ENCODE assay signal across 9 cellular contexts in the genomic region with DNA sequence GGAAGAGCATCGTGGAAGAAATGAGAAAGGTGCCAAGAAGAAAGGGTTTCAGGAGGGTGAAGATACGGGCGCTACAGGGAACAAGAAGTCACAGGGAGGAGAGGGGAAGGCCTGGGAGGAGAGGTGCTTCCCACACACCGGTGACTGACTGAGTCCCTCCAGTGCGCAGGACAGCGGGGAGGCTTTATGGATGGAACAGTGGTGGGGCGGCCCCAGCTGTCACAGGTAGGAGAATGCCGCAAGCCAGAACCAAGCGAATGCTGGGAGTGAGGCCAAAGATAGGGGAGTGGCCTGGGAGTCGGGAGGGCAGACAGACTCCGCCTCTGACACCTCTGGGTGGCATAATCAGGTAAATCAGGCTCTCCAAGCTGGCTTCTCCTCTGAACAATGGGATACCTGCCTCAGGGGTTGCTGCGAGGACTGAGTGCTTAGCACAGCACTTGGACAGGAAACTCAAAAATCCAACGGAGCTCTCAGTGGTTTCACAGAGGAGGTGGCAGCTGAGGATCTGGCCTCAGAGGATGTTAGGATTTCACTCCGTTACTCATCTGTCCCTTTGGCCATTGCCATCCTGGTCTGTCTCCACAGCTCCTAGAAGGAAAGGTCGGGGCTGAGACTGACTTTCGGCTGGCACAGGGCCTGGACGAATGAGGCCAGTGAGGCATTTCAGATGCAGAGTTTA. TPM values are rescaled to one million over a fixed set of nuclear protein-coding genes. Genes with fewer than 3 reads are reported as not detected.
A peak's percentile ranks its signal among the peaks of the same experiment; 100 is the strongest.
DNase-seq lines count a peak whose midpoint lies in the region; ATAC-seq, FAIRE-seq and TF ChIP-seq lines count a peak whose summit lies in the region.
"Had no signal": no experiment of that assay in that cellular context is flagged by ENCODE, and none has a peak within 500 bp of the region (broad histone marks: within the 10 kb centered on the region; RNA-seq: fewer than 3 reads in every experiment).

No MANE protein-coding gene starts in this region.

- H3K4me1 Mint-ChIP-seq in activated T-helper 17 cell treated with anti-CD3 and anti-CD28 coated beads, Interleukin-2, amount 50 U/mL, for 72 hours, result peaks cover 13% of the 10 kb centered on the region

- H3F3A ChIP-seq in DOHH2 (ENCODE audit: control insufficient read depth, insufficient read depth) (peaks cover 18% of the 10 kb centered on the region), PC-3 (ENCODE audit: low read length, unreplicated experiment) (no peaks in the 10 kb centered on the region)

- H3K4me2 ChIP-seq in DOHH2 (ENCODE audit: low read length), result peak overlapping the region; percentile 73
- H3K4me2 ChIP-seq in PC-3 (ENCODE audit: low read length), result peak overlapping the region; percentile 100
- H3K4me2 ChIP-seq in osteoblast (ENCODE audit: insufficient read depth, low read length), result peak overlapping the region; percentile 91

- no peaks in the 10 kb centered on the region for H3K27me3 ChIP-seq in DOHH2 (ENCODE audit: control insufficient read depth, low read length)
- H3K27me3 ChIP-seq in PC-3 (ENCODE audit: low read length), result no peaks in the 10 kb centered on the region
- no peaks in the 10 kb centered on the region for H3K27me3 ChIP-seq in osteoblast (ENCODE audit: insufficient read depth, low read length)
- H3K27me3 ChIP-seq in tibial nerve, result no peaks in the 10 kb centered on the region

- H3K9ac ChIP-seq in PC-3 (ENCODE audit: low read length), result peak overlapping the region; percentile 94

- H3K27ac ChIP-seq in DOHH2 (ENCODE audit: low read depth, low read length), result peak overlapping the region; percentile 24; the same call in 1 of the 2 replicates
- peak overlapping the region; percentile 74 for H3K27ac ChIP-seq in PC-3 (ENCODE audit: low read length)
- H3K27ac ChIP-seq in osteoblast (ENCODE audit: low read depth, low read length), result peak overlapping the region; percentile 44
- peak overlapping the region; percentile 87 to 97 (median 92) for H3K27ac ChIP-seq in tibial nerve

- FAIRE-seq in HTR-8/SVneo (lab: Jason Lieb, UNC), result peak; percentile 54
- FAIRE-seq: endometrium had no signal

- no peak for DNase-seq in HTR-8/SVneo (ENCODE audit: insufficient read length, low spot score)
- DNase-seq in PC-3, result peak; percentile 87
- peak; percentile 28 to 63 for DNase-seq in foreskin fibroblast
- DNase-seq in osteoblast (ENCODE audit: insufficient read length, low spot score, missing footprints), result peak; percentile 87
- no peak for DNase-seq in tibial nerve (ENCODE audit: low spot score in 2 of 2)

- no peak for TF ChIP-seq EP300 in tibial nerve (IDR thresholded peaks at IDR 0.05)

- H3K27ac Mint-ChIP-seq in activated T-helper 17 cell treated with anti-CD3 and anti-CD28 coated beads, Interleukin-2, amount 50 U/mL, for 72 hours, result peak overlapping the region; percentile 81

- H3K4me1 ChIP-seq in DOHH2 (ENCODE audit: control insufficient read depth, low read length), result peaks cover 41% of the 10 kb centered on the region
- peaks cover 27% of the 10 kb centered on the region for H3K4me1 ChIP-seq in PC-3 (ENCODE audit: insufficient read depth, low read length)
- peaks cover 32% of the 10 kb centered on the region for H3K4me1 ChIP-seq in osteoblast (ENCODE audit: insufficient read depth, low read length)
- peaks cover 0 to 62% (median 24%) of the 10 kb centered on the region in 4 donors for H3K4me1 ChIP-seq in tibial nerve

- ATAC-seq in PC-3 (peak; percentile 67), GM19455 (IDR thresholded peaks at IDR 0.05; ENCODE audit: unreplicated experiment) (no peak)
- peak; percentile 80 for ATAC-seq in activated T-helper 17 cell treated with anti-CD3 and anti-CD28 coated beads, Interleukin-2, amount 50 U/mL, for 72 hours (replicated peaks)

- no peaks in the 10 kb centered on the region for H3K9me3 Mint-ChIP-seq in activated T-helper 17 cell treated with anti-CD3 and anti-CD28 coated beads, Interleukin-2, amount 50 U/mL, for 72 hours

- no peak for TF ChIP-seq POLR2A in tibial nerve (IDR thresholded peaks at IDR 0.05)

- CTCF ChIA-PET in PC-3 (lab: Charles Lee), result interaction anchor here (1.2 kb wide), 2 partner anchors 24 to 562 kb away, joined by 3 to 7 read pairs; no protein-coding TSS in a partner anchor

- POLR2A ChIA-PET in PC-3 (lab: Charles Lee; ENCODE audit: unreplicated experiment), result interaction anchor here (0.5 to 1.0 kb wide), 3 partner anchors 19 to 54 kb away, joined by 4 to 11 read pairs (median 6); a partner anchor contains a TSS

- H3K27me3 Mint-ChIP-seq in activated T-helper 17 cell treated with anti-CD3 and anti-CD28 coated beads, Interleukin-2, amount 50 U/mL, for 72 hours, result no peaks in the 10 kb centered on the region

- intact Hi-C loops in PC-3 (cut with micrococcal nuclease), result loop anchor here (1.0 kb wide), 1 partner anchor 51 kb away; a partner anchor contains a TSS

- H3K36me3 Mint-ChIP-seq in activated T-helper 17 cell treated with anti-CD3 and anti-CD28 coated beads, Interleukin-2, amount 50 U/mL, for 72 hours (ENCODE audit: low read depth), result peaks cover 36% of the 10 kb centered on the region

- H3K36me3 ChIP-seq in DOHH2 (ENCODE audit: control insufficient read depth, low read length), result peaks cover 28% of the 10 kb centered on the region
- H3K36me3 ChIP-seq in PC-3 (ENCODE audit: low read depth, low read length), result peaks cover 5% of the 10 kb centered on the region
- peaks cover 26% of the 10 kb centered on the region for H3K36me3 ChIP-seq in osteoblast (ENCODE audit: insufficient read depth, low read length)
- H3K36me3 ChIP-seq in tibial nerve, result peaks cover 0 to 27% (median 0%) of the 10 kb centered on the region in 3 donors

- H3K79me2 ChIP-seq in DOHH2 (ENCODE audit: control insufficient read depth, low read length) (peaks cover 41% of the 10 kb centered on the region), PC-3 (ENCODE audit: low read length) (peaks cover 40% of the 10 kb centered on the region), osteoblast (ENCODE audit: insufficient read depth, low read length) (peaks cover 40% of the 10 kb centered on the region)

- WGBS in tibial nerve, 2 donors, result 11% methylated on average over 17 of the region's 17 CpGs

- H3K9me3 ChIP-seq in DOHH2 (ENCODE audit: control insufficient read depth, insufficient read depth, low read length) (no peaks in the 10 kb centered on the region), PC-3 (ENCODE audit: low read length) (no peaks in the 10 kb centered on the region), osteoblast (ENCODE audit: low read depth, low read length) (no peaks in the 10 kb centered on the region), tibial nerve (no peaks in the 10 kb centered on the region)

- BruUV-seq in PC-3 (replicated peaks; lab: Mats Ljungman, UMichigan), result TSS peak; percentile 84

- H2AFZ ChIP-seq in PC-3 (ENCODE audit: low read length) (peak overlapping the region; percentile 60), osteoblast (ENCODE audit: low read length) (peak overlapping the region; percentile 69)

- H3K9me2 ChIP-seq in DOHH2 (replicated peaks; ENCODE audit: control insufficient read depth, low read length), result no peaks in the 10 kb centered on the region
- H3K9me2 ChIP-seq in PC-3 (replicated peaks; ENCODE audit: low read length), result no peaks in the 10 kb centered on the region

- peak overlapping the region; percentile 89 for H3K4me3 ChIP-seq in DOHH2 (ENCODE audit: low read length)
- H3K4me3 ChIP-seq in PC-3 (ENCODE audit: low read length), result peak overlapping the region; percentile 82
- peak overlapping the region; percentile 78 to 95 for H3K4me3 ChIP-seq in foreskin fibroblast (ENCODE audit: low read depth in 1 of 2, low read length in 2 of 2)
- peak overlapping the region; percentile 88 for H3K4me3 ChIP-seq in osteoblast (ENCODE audit: insufficient read depth, low read length)
- H3K4me3 ChIP-seq in tibial nerve, result peak overlapping the region; percentile 76 to 99 (median 90)

- H3K4me3 Mint-ChIP-seq in activated T-helper 17 cell treated with anti-CD3 and anti-CD28 coated beads, Interleukin-2, amount 50 U/mL, for 72 hours, result peak overlapping the region; percentile 75

- TF ChIP-seq CTCF in DOHH2 (IDR thresholded peaks at IDR 0.05; ENCODE audit: low read depth, low read length, poor library complexity, severe bottlenecking), result no peak
- TF ChIP-seq CTCF in PC-3 (conservative IDR thresholded peaks at IDR 0.05; ENCODE audit: low read depth, low read length), result no peak
- TF ChIP-seq CTCF in foreskin fibroblast (IDR thresholded peaks at IDR 0.05; ENCODE audit: low read depth, low read length), result no peak
- TF ChIP-seq CTCF in osteoblast (IDR thresholded peaks at IDR 0.05; ENCODE audit: extremely low read depth, low read depth, low read length), result no peak
- TF ChIP-seq CTCF in tibial nerve (IDR thresholded peaks at IDR 0.05), result no peak

- H4K20me1 ChIP-seq in DOHH2 (ENCODE audit: control insufficient read depth, insufficient read depth, low read depth, low read length), result 0 out of 2 replicates have a peak, but pooled peaks cover 8% of the 10 kb centered on the region
- 0 out of 2 replicates have a peak, but pooled peaks cover 5% of the 10 kb centered on the region for H4K20me1 ChIP-seq in PC-3 (ENCODE audit: low read length)
- peaks cover 17% of the 10 kb centered on the region for H4K20me1 ChIP-seq in osteoblast (ENCODE audit: insufficient read depth, low read length)

RNA-seq across cellular contexts. Expression of a gene that starts 0.8 kb away (rescaled TPM):
- 75.4 and 91.6 TPM in 2 replicates for total RNA-seq in PC-3 (2014; rRNA removed)
- total RNA-seq in activated T-helper 17 cell treated with anti-CD3 and anti-CD28 coated beads, Interleukin-2, amount 50 U/mL, for 72 hours, result 10 to 100 TPM; 51.4 to 82.9 TPM
- total RNA-seq in osteoblast, result 87.6 and 96.4 TPM in 2 replicates
- total RNA-seq in tibial nerve, result 100 to 1,000 TPM; 174 to 345 (median 256) TPM

RNA-seq across cellular contexts. Expression of a gene that starts 35.4 kb away (rescaled TPM):
- 0.15 and 0.98 TPM in 2 replicates for total RNA-seq in PC-3 (2014; rRNA removed)
- under 1 TPM; 0.63 to 0.93 TPM for total RNA-seq in activated T-helper 17 cell treated with anti-CD3 and anti-CD28 coated beads, Interleukin-2, amount 50 U/mL, for 72 hours
- 1.1 and 1.5 TPM in 2 replicates for total RNA-seq in osteoblast
- 1 to 10 TPM; 3.7 to 5.4 (median 5.2) TPM for total RNA-seq in tibial nerve

RNA-seq across cellular contexts. Expression of a gene that starts 47.1 kb away (rescaled TPM):
- total RNA-seq in PC-3 (2014; rRNA removed), result 110 and 114 TPM in 2 replicates
- total RNA-seq in activated T-helper 17 cell treated with anti-CD3 and anti-CD28 coated beads, Interleukin-2, amount 50 U/mL, for 72 hours, result 100 to 1,000 TPM in 1 of 2 donors, 10 to 100 TPM in 1; 95.4 to 222 TPM
- 271 and 273 TPM in 2 replicates for total RNA-seq in osteoblast
- total RNA-seq in tibial nerve, result 100 to 1,000 TPM in 1 of 4 donors, 10 to 100 TPM in 3; 62.8 to 102 (median 72.6) TPM

RNA-seq across cellular contexts. Expression of a gene that starts 51.4 kb away (rescaled TPM):
- 60.1 and 76.3 TPM in 2 replicates for total RNA-seq in PC-3 (2014; rRNA removed)
- 100 to 1,000 TPM in 1 of 2 donors, 10 to 100 TPM in 1; 79.5 to 118 TPM for total RNA-seq in activated T-helper 17 cell treated with anti-CD3 and anti-CD28 coated beads, Interleukin-2, amount 50 U/mL, for 72 hours
- 75.3 and 76.3 TPM in 2 replicates for total RNA-seq in osteoblast
- total RNA-seq in tibial nerve, result 10 to 100 TPM; 56.6 to 90.2 (median 71.8) TPM

RNA-seq across cellular contexts. Expression of a gene that starts 54.1 kb away (rescaled TPM):
- total RNA-seq in PC-3 (2014; rRNA removed) (39.4 and 46.6 TPM in 2 replicates), osteoblast (38.0 and 39.1 TPM in 2 replicates), tibial nerve (10 to 100 TPM; 17.7 to 39.9 (median 23.8) TPM)
- total RNA-seq in activated T-helper 17 cell treated with anti-CD3 and anti-CD28 coated beads, Interleukin-2, amount 50 U/mL, for 72 hours, result 10 to 100 TPM; 12.0 to 14.9 TPM

Comparison
In these comparisons a context has a peak if more than half of its experiments do, and no peak if none do; other contexts are left out.
1. H3K27ac ChIP-seq: peak in every context shown above with its lines; median percentile 92 in tibial nerve; 74 in PC-3; 44 in osteoblast; 24 in DOHH2.
2. DNase-seq: peak in PC-3 (single experiment), foreskin fibroblast (2 of 2) and osteoblast (single experiment); none in HTR-8/SVneo (single experiment) and tibial nerve (0 of 2).
3. Peak in every context shown above with its lines, with median percentiles within 50 percentile points of each other: H3K4me2 ChIP-seq and H3K4me3 ChIP-seq.